1 cellular context compared by ENCODE assay signal in the genomic region with DNA sequence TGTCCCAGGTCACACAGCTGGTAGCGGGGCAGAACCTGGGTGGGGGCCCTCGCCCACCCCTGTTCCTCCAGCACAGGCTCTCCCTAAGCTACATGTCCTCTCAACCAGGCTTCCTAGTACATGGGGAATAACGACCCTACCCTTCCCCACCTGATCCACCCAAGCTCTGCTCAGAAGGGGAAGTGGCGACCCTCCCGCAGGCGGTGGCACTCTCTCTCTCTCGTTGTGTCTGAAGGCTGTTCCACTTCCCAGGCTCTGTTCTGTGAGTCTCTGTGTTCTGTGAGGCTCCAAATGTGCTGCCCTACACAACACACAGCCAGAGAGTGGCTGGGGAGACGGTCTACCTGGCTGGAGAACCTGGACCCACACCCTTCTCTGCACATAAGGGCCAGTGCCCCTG.
TF ChIP-seq lines count a peak whose summit lies in the region.

No MANE protein-coding gene starts in this region.

TF ChIP-seq in SK-N-SH treated with all-trans-retinoic acid at 6 μM for 48 hours, 23 proteins besides CTCF, POLR2A, EP300 and RAD21 (continued from another document):
- TF ChIP-seq, protein P1, sequence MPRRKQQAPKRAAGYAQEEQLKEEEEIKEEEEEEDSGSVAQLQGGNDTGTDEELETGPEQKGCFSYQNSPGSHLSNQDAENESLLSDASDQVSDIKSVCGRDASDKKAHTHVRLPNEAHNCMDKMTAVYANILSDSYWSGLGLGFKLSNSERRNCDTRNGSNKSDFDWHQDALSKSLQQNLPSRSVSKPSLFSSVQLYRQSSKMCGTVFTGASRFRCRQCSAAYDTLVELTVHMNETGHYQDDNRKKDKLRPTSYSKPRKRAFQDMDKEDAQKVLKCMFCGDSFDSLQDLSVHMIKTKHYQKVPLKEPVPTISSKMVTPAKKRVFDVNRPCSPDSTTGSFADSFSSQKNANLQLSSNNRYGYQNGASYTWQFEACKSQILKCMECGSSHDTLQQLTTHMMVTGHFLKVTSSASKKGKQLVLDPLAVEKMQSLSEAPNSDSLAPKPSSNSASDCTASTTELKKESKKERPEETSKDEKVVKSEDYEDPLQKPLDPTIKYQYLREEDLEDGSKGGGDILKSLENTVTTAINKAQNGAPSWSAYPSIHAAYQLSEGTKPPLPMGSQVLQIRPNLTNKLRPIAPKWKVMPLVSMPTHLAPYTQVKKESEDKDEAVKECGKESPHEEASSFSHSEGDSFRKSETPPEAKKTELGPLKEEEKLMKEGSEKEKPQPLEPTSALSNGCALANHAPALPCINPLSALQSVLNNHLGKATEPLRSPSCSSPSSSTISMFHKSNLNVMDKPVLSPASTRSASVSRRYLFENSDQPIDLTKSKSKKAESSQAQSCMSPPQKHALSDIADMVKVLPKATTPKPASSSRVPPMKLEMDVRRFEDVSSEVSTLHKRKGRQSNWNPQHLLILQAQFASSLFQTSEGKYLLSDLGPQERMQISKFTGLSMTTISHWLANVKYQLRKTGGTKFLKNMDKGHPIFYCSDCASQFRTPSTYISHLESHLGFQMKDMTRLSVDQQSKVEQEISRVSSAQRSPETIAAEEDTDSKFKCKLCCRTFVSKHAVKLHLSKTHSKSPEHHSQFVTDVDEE (CRISPR knock-in tag; IDR thresholded peaks at IDR 0.05): no peak
- TF ChIP-seq PPARA (CRISPR knock-in tag; IDR thresholded peaks at IDR 0.05; ENCODE audit: borderline replicate concordance): no peak
- TF ChIP-seq CREB5 (CRISPR knock-in tag; IDR thresholded peaks at IDR 0.05; ENCODE audit: low read depth): no peak
